ENCODE assay signal across 9 cellular contexts in genomic region chr7:5231811-5232484, GRCh38. TPM values are rescaled to one million over a fixed set of nuclear protein-coding genes. Genes with fewer than 3 reads are reported as not detected.
A peak's percentile ranks its signal among the peaks of the same experiment; 100 is the strongest.
DNase-seq lines count a peak whose midpoint lies in the region; ATAC-seq, FAIRE-seq and TF ChIP-seq lines count a peak whose summit lies in the region.
"Had no signal": no experiment of that assay in that cellular context is flagged by ENCODE, and none has a peak within 500 bp of the region (broad histone marks: within the 10 kb centered on the region; RNA-seq: fewer than 3 reads in every experiment).

No MANE protein-coding gene starts in this region.

- H3K36me3 Mint-ChIP-seq in HFFc6 (ENCODE audit: low read depth): peaks cover 26% of the 10 kb centered on the region

- H3K4me3 Mint-ChIP-seq in HFFc6: no peak overlapping the region

- POLR2A ChIA-PET in GM10248 (lab: Yijun Ruan, JAX): interaction anchor here (0.6 to 1.5 kb wide), 5 partner anchors 8 to 549 kb away, joined by 3 to 6 read pairs (median 4); partner anchors contain the start of gene RNF216

- H3K9me3 Mint-ChIP-seq in HFFc6: no peaks in the 10 kb centered on the region

- peaks cover 5% of the 10 kb centered on the region; the same call in 1 of the 2 replicates for H3K27me3 Mint-ChIP-seq in HFFc6 (ENCODE audit: insufficient read depth)

- H3K4me1 ChIP-seq in right atrium auricular region: peaks cover 0 to 6% of the 10 kb centered on the region in 2 donors

- no peak for FAIRE-seq in D721Med (lab: Jason Lieb, UNC)

- H3K27ac ChIP-seq in right atrium auricular region: peak overlapping the region; percentile 12 to 22

- H3K4me1 Mint-ChIP-seq in HFFc6 (ENCODE audit: low read depth): no peaks in the 10 kb centered on the region

- H3K9me3 ChIP-seq in right atrium auricular region: no peaks in the 10 kb centered on the region

- TF ChIP-seq CTCF in GM10248 (IDR thresholded peaks at IDR 0.05; ENCODE audit: control extremely low read depth, extremely low read depth, low read depth, missing control alignments) (peak; percentile 3), right atrium auricular region (IDR thresholded peaks at IDR 0.05) (no peak), D721Med (IDR thresholded peaks at IDR 0.05; ENCODE audit: insufficient read depth, missing control alignments) (no peak), HFFc6 (IDR thresholded peaks at IDR 0.05) (no peak)

- H3K4me3 ChIP-seq in right atrium auricular region: no peak overlapping the region

- peaks cover 54% of the 10 kb centered on the region for H3K36me3 ChIP-seq in right atrium auricular region

- ATAC-seq in GM21367 (IDR thresholded peaks at IDR 0.05; ENCODE audit: unreplicated experiment) (peak; percentile 50), HG03469 (IDR thresholded peaks at IDR 0.05; ENCODE audit: unreplicated experiment) (peak; percentile 43)

- no peak overlapping the region for H3K27ac Mint-ChIP-seq in HFFc6

- CTCF ChIA-PET in GM10248 (lab: Yijun Ruan, JAX): interaction anchor here (1.1 to 4.6 kb wide), 3 partner anchors 9 to 446 kb away, joined by 3 to 24 read pairs (median 20); no protein-coding TSS in a partner anchor

- DNase-seq in GM10248 (ENCODE audit: extremely low spot score): peak; percentile 79
- DNase-seq in right atrium auricular region (ENCODE audit: low spot score): no peak
- DNase-seq in NCI-H1105 (lab: John Stamatoyannopoulos, UW): no peak
- DNase-seq in D721Med (ENCODE audit: insufficient read length, low spot score): no peak
- no peak for DNase-seq in HFFc6
- no peak for DNase-seq in COLO829 (ENCODE audit: low spot score)
- DNase-seq: stimulated activated naive CD4-positive, alpha-beta T cell treated with Interleukin-2 at 50 U/mL for 16 hours had no signal

- no peaks in the 10 kb centered on the region for H3K27me3 ChIP-seq in right atrium auricular region

RNA-seq across cellular contexts. Expression of gene WIPI2, which starts 41.9 kb away (rescaled TPM):
- total RNA-seq in right atrium auricular region: 10 to 100 TPM; 49.2 to 56.7 TPM
- total RNA-seq in HFFc6 (2021; fragmentation: NEBNext Ultra II Directional; extraction: Animal tissue kit (Norgen Biotek cat#: 25700)): 10 to 100 TPM; 55.0 to 71.9 (median 59.2) TPM

RNA-seq across cellular contexts. Expression of gene SLC29A4, which starts 50.8 kb away (rescaled TPM):
- total RNA-seq in right atrium auricular region: 1 to 10 TPM; 3.7 to 4.3 TPM
- 1 to 10 TPM in 2 of 6 experiments, under 1 TPM in 4; 0.62 to 2.1 (median 0.84) TPM for total RNA-seq in HFFc6 (2021; fragmentation: NEBNext Ultra II Directional; extraction: Animal tissue kit (Norgen Biotek cat#: 25700))
